8 cellular contexts compared by ENCODE assay signal in the genomic region with DNA sequence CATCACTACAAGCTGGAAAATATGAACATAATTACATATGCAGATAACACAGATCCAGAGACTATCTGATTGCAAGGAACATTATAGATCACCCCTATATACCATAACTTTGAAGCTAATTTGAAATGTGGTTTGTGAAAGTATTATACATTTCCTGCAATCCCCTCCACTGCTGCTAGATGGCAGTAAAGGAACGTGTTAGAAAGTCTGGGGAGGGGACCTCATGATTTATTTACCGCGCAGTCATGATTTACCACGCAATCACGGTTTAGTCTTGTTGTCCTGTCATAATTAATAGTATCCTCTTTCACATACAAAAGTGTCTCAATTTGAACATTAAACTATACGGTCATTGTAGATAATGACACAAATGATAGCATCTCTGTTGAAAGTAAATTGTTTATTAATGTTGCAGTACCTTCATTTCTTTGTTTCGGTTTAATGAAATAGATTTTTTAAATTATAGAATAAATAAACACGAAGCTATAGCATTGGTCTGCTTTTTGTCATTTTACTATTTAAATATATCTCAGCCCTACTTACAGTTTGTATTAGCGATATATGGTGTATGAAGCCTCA.
DNase-seq lines count a peak whose midpoint lies in the region; ATAC-seq and TF ChIP-seq lines count a peak whose summit lies in the region.

No MANE protein-coding gene starts in this region.

- no peak overlapping the region for H3K9ac ChIP-seq in neural cell (ENCODE audit: low read length)

- H2AFZ ChIP-seq in neural cell (ENCODE audit: low read depth, low read length), result no peak overlapping the region

- TF ChIP-seq CTCF in neural cell (IDR thresholded peaks at IDR 0.05; ENCODE audit: poor library complexity, severe bottlenecking), result peak; percentile 94

- H3K4me2 ChIP-seq in neural cell (ENCODE audit: low read length), result no peak overlapping the region

- no peaks in the 10 kb centered on the region for H3K9me2 ChIP-seq in neural cell (ENCODE audit: insufficient read depth, low read length)

- H3K79me2 ChIP-seq in neural cell (replicated peaks; ENCODE audit: insufficient read depth, low read length), result no peaks in the 10 kb centered on the region

- H4K20me1 ChIP-seq in neural cell (ENCODE audit: insufficient read depth), result no peaks in the 10 kb centered on the region

- peak; percentile 89 for TF ChIP-seq RAD21 in neural cell (conservative IDR thresholded peaks at IDR 0.05)

- H3K27me3 ChIP-seq in neural cell (ENCODE audit: insufficient read depth, low read depth, low read length), result no peaks in the 10 kb centered on the region

- H3K9me3 ChIP-seq in neural cell (ENCODE audit: low read length), result no peaks in the 10 kb centered on the region

- H3K27ac ChIP-seq in neural cell (ENCODE audit: low read length), result no peak overlapping the region

- ATAC-seq in HG03460 (IDR thresholded peaks at IDR 0.05; ENCODE audit: unreplicated experiment), result no peak
- no peak for ATAC-seq in GM19463 (IDR thresholded peaks at IDR 0.05; ENCODE audit: unreplicated experiment)

- DNase-seq in ELR (ENCODE audit: low read depth) (peak; percentile 79), HCEC 1CT (peak; percentile 49), NCI-H2196 treated with DMSO at 0.1 percent for 48 hours (lab: John Stamatoyannopoulos, UW; ENCODE audit: unreplicated experiment) (peak; percentile 8), epidermal melanocyte (ENCODE audit: insufficient read length, low spot score) (peak; percentile 28)
- DNase-seq in activated CD4-positive, alpha-beta T cell treated with anti-CD3 and anti-CD28 coated beads for 48 hours, result peak; percentile 67

- no peak overlapping the region for H3K4me3 ChIP-seq in neural cell (ENCODE audit: low read length)

- no peaks in the 10 kb centered on the region for H3K36me3 ChIP-seq in neural cell (ENCODE audit: insufficient read depth, low read length)

- TF ChIP-seq EP300 in neural cell (conservative IDR thresholded peaks at IDR 0.05; ENCODE audit: poor library complexity, severe bottlenecking), result no peak

- no peaks in the 10 kb centered on the region for H3F3A ChIP-seq in neural cell (ENCODE audit: insufficient read depth, low read length, poor library complexity, severe bottlenecking)

TF ChIP-seq in neural cell, 6 proteins besides CTCF, POLR2A, EP300 and RAD21:
- TF ChIP-seq SMC3 (conservative IDR thresholded peaks at IDR 0.05; ENCODE audit: poor library complexity) (peak; percentile 86), MXI1 (conservative IDR thresholded peaks at IDR 0.05; ENCODE audit: poor library complexity, severe bottlenecking) (no peak)

Comparison
In these comparisons a context has a peak if more than half of its experiments do, and no peak if none do; other contexts are left out.
1. DNase-seq: peak in every context shown above with its lines; median percentile 79 in ELR; 67 in activated CD4-positive, alpha-beta T cell treated with anti-CD3 and anti-CD28 coated beads for 48 hours; 49 in HCEC 1CT; 28 in epidermal melanocyte; 8 in NCI-H2196 treated with DMSO at 0.1 percent for 48 hours.